In genomic region chr19:38975861-38976271, GRCh38 we compare ENCODE assay signal across 1 cellular context.
TF ChIP-seq lines count a peak whose summit lies in the region.

No MANE protein-coding gene starts in this region.

TF ChIP-seq in HCT116, 20 proteins besides CTCF, POLR2A, EP300 and RAD21 (continued from another document):
- TF ChIP-seq EGR1 (IDR thresholded peaks at IDR 0.05; ENCODE audit: low read depth), result peak; percentile 43; the same call in 1 of the 2 replicates
